1 cellular context compared by ENCODE assay signal in the genomic region with DNA sequence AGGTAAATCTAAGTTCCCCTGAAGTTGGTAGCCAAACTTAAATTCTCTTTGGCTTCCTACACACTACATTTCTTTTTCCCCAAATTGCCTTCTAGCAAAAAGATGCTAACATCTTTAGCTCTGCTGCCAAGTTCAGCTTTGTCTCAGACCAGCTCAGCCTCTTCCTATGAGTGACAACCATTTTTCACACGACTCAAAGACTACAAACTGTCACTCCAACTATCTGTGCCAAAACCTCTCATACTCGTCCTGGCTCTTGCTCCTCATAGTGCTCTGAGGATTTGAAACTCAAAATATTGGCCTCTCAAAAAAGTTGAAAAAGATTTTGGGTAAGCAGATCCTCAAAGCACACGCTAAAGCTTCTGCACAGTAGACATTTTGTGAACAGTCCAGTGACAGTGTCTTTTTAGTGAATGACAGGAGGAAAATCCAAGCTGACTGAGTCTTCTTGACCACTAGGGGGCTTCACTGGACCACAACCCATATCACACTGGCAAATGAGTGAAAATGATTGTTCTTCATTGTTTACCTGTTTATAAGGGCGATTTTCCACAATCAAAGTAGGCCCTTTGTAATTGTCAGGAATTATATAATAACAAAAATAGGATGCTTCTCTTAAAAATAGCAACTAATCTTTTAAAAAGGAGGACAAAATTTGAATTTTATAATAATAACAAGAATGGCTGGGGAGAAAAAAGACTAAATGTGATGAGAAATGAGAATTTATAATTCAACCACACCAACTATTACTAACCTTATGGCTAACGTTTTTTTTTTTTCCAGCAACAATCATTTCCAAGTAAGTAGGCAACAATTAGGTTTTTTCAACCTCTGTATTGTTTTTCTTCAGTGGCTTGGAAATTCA.
TF ChIP-seq lines count a peak whose summit lies in the region.

No MANE protein-coding gene starts in this region.

TF ChIP-seq in IMR-90, 13 proteins besides CTCF, POLR2A, EP300 and RAD21 (continued from another document):
- no peak for TF ChIP-seq MXI1 (IDR thresholded peaks at IDR 0.05; ENCODE audit: borderline replicate concordance, low read depth, low read length)
